21 cellular contexts compared by ENCODE assay signal in the genomic region with DNA sequence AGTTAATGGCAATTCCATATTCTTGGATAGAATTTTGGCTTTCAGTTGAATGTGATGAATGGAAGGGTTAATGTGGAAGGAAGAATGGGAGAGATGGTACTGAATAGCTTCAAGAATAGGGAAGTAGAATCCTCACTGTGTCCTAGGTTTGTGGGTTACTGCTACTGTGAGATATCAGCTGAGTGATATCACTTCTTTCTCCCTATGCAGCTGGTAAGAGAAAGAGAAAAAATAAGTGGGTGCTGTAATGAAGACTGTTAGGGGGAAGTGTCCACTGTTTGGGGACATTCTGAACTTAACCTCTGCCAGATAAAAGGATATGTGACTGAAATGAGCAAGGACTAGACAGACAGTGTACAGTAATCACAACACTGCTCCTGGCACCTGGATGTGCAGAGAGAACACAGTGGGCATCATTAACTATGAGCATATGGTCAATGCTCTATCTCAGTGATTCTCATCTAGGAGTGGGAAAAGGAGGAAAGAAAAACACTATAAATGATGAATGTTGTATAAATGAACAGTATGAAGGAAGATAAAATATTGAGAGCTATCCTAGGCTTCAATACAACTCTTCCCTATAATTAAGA. TPM values are rescaled to one million over a fixed set of nuclear protein-coding genes. Genes with fewer than 3 reads are reported as not detected.
DNase-seq lines count a peak whose midpoint lies in the region; ATAC-seq, FAIRE-seq and TF ChIP-seq lines count a peak whose summit lies in the region.
"Had no signal": no experiment of that assay in that cellular context is flagged by ENCODE, and none has a peak within 500 bp of the region (broad histone marks: within the 10 kb centered on the region; RNA-seq: fewer than 3 reads in every experiment).

No MANE protein-coding gene starts in this region.

- FAIRE-seq in A549 (lab: Jason Lieb, UNC) = no peak
- FAIRE-seq: A204.1 had no signal

- intact Hi-C loops in sciatic nerve (cut with DNase I) = no loop called here

- H3K27ac ChIP-seq in A549 (peak overlapping the region in 1 of 2 experiments; percentile 53; a peak in 1 of 6 replicates), VCaP (peak overlapping the region; percentile 85), right atrium auricular region (no peak overlapping the region), Peyer's patch (no peak overlapping the region)

- H3K36me3 ChIP-seq in right atrium auricular region (peaks cover 21% of the 10 kb centered on the region), Peyer's patch (peaks cover 0 to 7% (median 0%) of the 10 kb centered on the region in 3 donors)

- no peaks in the 10 kb centered on the region for H3K27me3 Mint-ChIP-seq in nephron (ENCODE audit: low read depth)
- H3K27me3 Mint-ChIP-seq: CD4-positive, CD25-positive, alpha-beta regulatory T cell had no signal

- H3K9me3 ChIP-seq in A549 (no peaks in the 10 kb centered on the region), right atrium auricular region (no peaks in the 10 kb centered on the region), Peyer's patch (no peaks in the 10 kb centered on the region)
- H3K9me3 ChIP-seq: SK-N-SH had no signal

- no peak for TF ChIP-seq RAD21 in A549 (conservative IDR thresholded peaks at IDR 0.05 in 1 of 2, IDR thresholded peaks at IDR 0.05 in 1 of 2)

- H3K4me1 ChIP-seq in A549 (peaks cover 38% of the 10 kb centered on the region), right atrium auricular region (peaks cover 0 to 22% of the 10 kb centered on the region in 2 donors), Peyer's patch (peaks cover 0 to 9% (median 0%) of the 10 kb centered on the region in 4 donors)

- DNase-seq in A549 (ENCODE audit: low read depth in 1 of 2, low spot score in 1 of 2) (no peak), NCI-H1694 (lab: John Stamatoyannopoulos, UW) (peak; percentile 62), sciatic nerve (ENCODE audit: low spot score) (no peak), right atrium auricular region (ENCODE audit: low spot score) (no peak), NCI-H2196 treated with DMSO at 0.1 percent for 48 hours (lab: John Stamatoyannopoulos, UW; ENCODE audit: unreplicated experiment) (no peak), Peyer's patch (no peak)
- DNase-seq: AML-193; CD4-positive, CD25-positive, alpha-beta regulatory T cell; DMS53; GM23248; MM.1S; NCI-H1417; NCI-H2029 treated with DMSO at 0.1 percent for 48 hours; NCI-H2227 treated with DMSO at 0.1 percent for 48 hours; NCI-H526; NK-92 treated with Interleukin-12 subunit alpha and Interleukin-12 subunit beta, amount 100 ng/mL, for 24 hours; SK-N-SH had no signal

- no peak for TF ChIP-seq EP300 in A549 (IDR thresholded peaks at IDR 0.05)

- POLR2A ChIA-PET in A549 (lab: Yijun Ruan, JAX) = no interaction called here

- CTCF ChIA-PET in A549 (lab: Yijun Ruan, JAX) = interaction anchor here (0.9 to 1.5 kb wide), 2 partner anchors 11 to 83 kb away, joined by 3 read pairs; no protein-coding TSS in a partner anchor

- H3K4me1 Mint-ChIP-seq in nephron = peaks cover 15% of the 10 kb centered on the region

- H3K27ac Mint-ChIP-seq in nephron = peak overlapping the region in 2 of 3 experiments; percentile 38 to 69

- H3K4me3 Mint-ChIP-seq in nephron = no peak overlapping the region
- H3K4me3 Mint-ChIP-seq: CD4-positive, CD25-positive, alpha-beta regulatory T cell had no signal

- peaks cover 39% of the 10 kb centered on the region for H3K36me3 Mint-ChIP-seq in nephron (ENCODE audit: low read depth)

- H3K27me3 ChIP-seq in right atrium auricular region = no peaks in the 10 kb centered on the region
- H3K27me3 ChIP-seq in Peyer's patch = no peaks in the 10 kb centered on the region

- ATAC-seq in A549 (no peak), sciatic nerve (no peak)
- ATAC-seq: Right ventricle myocardium inferior had no signal

- peak overlapping the region; percentile 67; the same call in 2 of the 3 replicates for H3K4me2 ChIP-seq in A549

- H3K9me3 Mint-ChIP-seq in nephron = peaks cover 2% of the 10 kb centered on the region
- H3K9me3 Mint-ChIP-seq: CD4-positive, CD25-positive, alpha-beta regulatory T cell had no signal

- TF ChIP-seq POLR2A in A549 (IDR thresholded peaks at IDR 0.05; ENCODE audit: low read length) (no peak), Peyer's patch (IDR thresholded peaks at IDR 0.05) (no peak)

- TF ChIP-seq CTCF in A549 (IDR thresholded peaks at IDR 0.05) = no peak
- TF ChIP-seq CTCF in VCaP (conservative IDR thresholded peaks at IDR 0.05) = no peak
- no peak for TF ChIP-seq CTCF in nephron (IDR thresholded peaks at IDR 0.05; ENCODE audit: unreplicated experiment in 3 of 3)
- TF ChIP-seq CTCF in right atrium auricular region (IDR thresholded peaks at IDR 0.05) = no peak
- TF ChIP-seq CTCF in Peyer's patch (IDR thresholded peaks at IDR 0.05) = no peak

- H3K4me3 ChIP-seq in A549 = no peak overlapping the region
- H3K4me3 ChIP-seq in right atrium auricular region = no peak overlapping the region
- H3K4me3 ChIP-seq in Peyer's patch = no peak overlapping the region
- H3K4me3 ChIP-seq: GM23248 had no signal

TF ChIP-seq in A549, 52 proteins besides CTCF, POLR2A, EP300 and RAD21:
- TF ChIP-seq CBX2 (IDR thresholded peaks at IDR 0.05; ENCODE audit: borderline replicate concordance, low read depth) (no peak), USF2 (IDR thresholded peaks at IDR 0.05) (no peak), HMGXB4 (CRISPR knock-in tag; IDR thresholded peaks at IDR 0.05; ENCODE audit: borderline replicate concordance) (no peak), CHD2 (IDR thresholded peaks at IDR 0.05; ENCODE audit: low read length, partially characterized antibody) (no peak), TP53 (CRISPR knock-in tag; IDR thresholded peaks at IDR 0.05) (no peak), RCOR1 (IDR thresholded peaks at IDR 0.05; ENCODE audit: low read depth, low read length) (no peak), KDM1A (IDR thresholded peaks at IDR 0.05; ENCODE audit: low read depth) (no peak), ZFP36 (IDR thresholded peaks at IDR 0.05; ENCODE audit: borderline replicate concordance, partially characterized antibody) (no peak), HEYL (CRISPR knock-in tag; IDR thresholded peaks at IDR 0.05) (no peak)
- TF ChIP-seq, protein P1, sequence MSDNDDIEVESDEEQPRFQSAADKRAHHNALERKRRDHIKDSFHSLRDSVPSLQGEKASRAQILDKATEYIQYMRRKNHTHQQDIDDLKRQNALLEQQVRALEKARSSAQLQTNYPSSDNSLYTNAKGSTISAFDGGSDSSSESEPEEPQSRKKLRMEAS (IDR thresholded peaks at IDR 0.05) = no peak

RNA-seq across cellular contexts. Expression of gene MOB3C, which starts 25.6 kb away (rescaled TPM):
- polyA plus RNA-seq in A549 (2011; rRNA removed) = 2.6 and 3.8 TPM in 2 replicates
- 2.2 and 3.6 TPM in 2 replicates for polyA plus RNA-seq in A549 (2012; cell fraction: cytosol; rRNA removed)
- polyA plus RNA-seq in A549 (2012; cell fraction: nucleus; rRNA removed) = 5.1 and 6.5 TPM in 2 replicates
- 2.4 to 2.9 TPM (median 2.7 TPM) in 3 replicates for polyA plus RNA-seq in A549 (2017; fragmentation: RNase III; extraction: RNeasy Plus Mini Kit Qiagen cat#74134 plus additional on column Dnase treatment)
- 3.4 and 3.6 TPM in 2 replicates for polyA minus RNA-seq in A549 (2011; rRNA and poly(A)+ RNA removed)
- 25.8 TPM for total RNA-seq in sciatic nerve
- total RNA-seq in right atrium auricular region = 10 to 100 TPM in 1 of 2 donors, 1 to 10 TPM in 1; 7.9 to 14.5 TPM
- total RNA-seq in Peyer's patch = 10 to 100 TPM in 3 of 4 donors, 1 to 10 TPM in 1; 7.7 to 22.3 (median 14.5) TPM

RNA-seq across cellular contexts. Expression of gene ATPAF1, which starts 26.0 kb away (rescaled TPM):
- polyA plus RNA-seq in A549 (2011; rRNA removed) (63.7 and 74.1 TPM in 2 replicates), A549 (2017; fragmentation: RNase III; extraction: RNeasy Plus Mini Kit Qiagen cat#74134 plus additional on column Dnase treatment) (28.9 to 33.9 TPM (median 31.7 TPM) in 3 replicates)
- 27.3 and 30.6 TPM in 2 replicates for polyA plus RNA-seq in A549 (2012; cell fraction: cytosol; rRNA removed)
- polyA plus RNA-seq in A549 (2012; cell fraction: nucleus; rRNA removed) = 11.9 and 13.1 TPM in 2 replicates
- 19.8 and 29.7 TPM in 2 replicates for polyA minus RNA-seq in A549 (2011; rRNA and poly(A)+ RNA removed)
- total RNA-seq in sciatic nerve (24.0 TPM), right atrium auricular region (100 to 1,000 TPM; 113 to 201 TPM), Peyer's patch (10 to 100 TPM; 14.0 to 46.8 (median 34.8) TPM)

RNA-seq across cellular contexts. Expression of gene TEX38, which starts 29.5 kb away (rescaled TPM):
- 0.12 TPM in 1 of 2 replicates, not detected in the other for polyA plus RNA-seq in A549 (2011; rRNA removed)
- polyA plus RNA-seq in A549 (2012; cell fraction: cytosol; rRNA removed) = 0.05 TPM in 1 of 2 replicates, not detected in the other
- polyA plus RNA-seq in A549 (2012; cell fraction: nucleus; rRNA removed) = 0.14 and 0.34 TPM in 2 replicates
- not detected in 3 replicates for polyA plus RNA-seq in A549 (2017; fragmentation: RNase III; extraction: RNeasy Plus Mini Kit Qiagen cat#74134 plus additional on column Dnase treatment)
- not detected in 2 replicates for polyA minus RNA-seq in A549 (2011; rRNA and poly(A)+ RNA removed)
- not detected for total RNA-seq in sciatic nerve
- total RNA-seq in right atrium auricular region = not detected
- not detected for total RNA-seq in Peyer's patch
- total RNA-seq: CD4-positive, CD25-positive, alpha-beta regulatory T cell; GM23248; Right ventricle myocardium inferior had no signal
- polyA plus RNA-seq: CD4-positive, CD25-positive, alpha-beta regulatory T cell had no signal

RNA-seq across cellular contexts. Expression of gene MKNK1, which starts 38.1 kb away (rescaled TPM):
- polyA plus RNA-seq in A549 (2011; rRNA removed) = 24.2 and 28.4 TPM in 2 replicates
- polyA plus RNA-seq in A549 (2012; cell fraction: cytosol; rRNA removed) = 18.3 and 19.1 TPM in 2 replicates
- polyA plus RNA-seq in A549 (2012; cell fraction: nucleus; rRNA removed) = 47.8 and 49.6 TPM in 2 replicates
- polyA plus RNA-seq in A549 (2017; fragmentation: RNase III; extraction: RNeasy Plus Mini Kit Qiagen cat#74134 plus additional on column Dnase treatment) = 19.6 to 21.4 TPM (median 20.8 TPM) in 3 replicates
- 17.3 and 18.3 TPM in 2 replicates for polyA minus RNA-seq in A549 (2011; rRNA and poly(A)+ RNA removed)
- total RNA-seq in sciatic nerve = 72.6 TPM
- total RNA-seq in right atrium auricular region = 10 to 100 TPM; 22.1 to 25.0 TPM
- total RNA-seq in Peyer's patch = 100 to 1,000 TPM in 1 of 4 donors, 10 to 100 TPM in 3; 51.3 to 134 (median 94.2) TPM
